Comparison of ENCODE assay signal across 14 cellular contexts in the genomic region with DNA sequence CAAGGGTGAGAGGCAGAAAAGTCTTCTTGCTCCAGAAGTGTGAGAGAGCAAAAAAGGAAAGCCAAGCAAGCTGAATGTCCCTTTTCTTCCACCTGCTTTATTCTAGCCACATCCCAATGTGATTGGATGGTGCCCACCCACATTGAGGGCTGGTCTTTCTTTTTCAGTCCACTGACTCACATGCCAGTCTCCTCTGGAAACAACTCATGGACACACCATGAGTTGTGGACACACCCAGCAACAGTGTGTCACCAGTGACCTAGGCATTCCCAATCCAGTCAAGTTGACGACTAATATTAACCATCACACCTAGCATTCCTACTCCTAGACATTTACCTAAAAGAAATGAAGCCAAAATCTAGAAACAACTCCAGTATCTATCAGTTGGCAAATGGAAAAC. TPM values are rescaled to one million over a fixed set of nuclear protein-coding genes. Genes with fewer than 3 reads are reported as not detected.
DNase-seq lines count a peak whose midpoint lies in the region; ATAC-seq and TF ChIP-seq lines count a peak whose summit lies in the region.
"Had no signal": no experiment of that assay in that cellular context is flagged by ENCODE, and none has a peak within 500 bp of the region (broad histone marks: within the 10 kb centered on the region; RNA-seq: fewer than 3 reads in every experiment).

No MANE protein-coding gene starts in this region.

- intact Hi-C loops in PC-3 (cut with micrococcal nuclease) (no loop called here), mucosa of descending colon (cut with DNase I, micrococcal nuclease) (no loop called here), left cardiac atrium (cut with DNase I) (no loop called here)

- H3K79me2 ChIP-seq in PC-3 (ENCODE audit: low read length) (no peaks in the 10 kb centered on the region), Karpas-422 (ENCODE audit: low read length) (no peaks in the 10 kb centered on the region)

- no peaks in the 10 kb centered on the region for H3F3A ChIP-seq in PC-3 (ENCODE audit: low read length, unreplicated experiment)

- CTCF ChIA-PET in PC-3 (lab: Charles Lee): no interaction called here

- H2AFZ ChIP-seq in PC-3 (ENCODE audit: low read length): no peak overlapping the region
- no peak overlapping the region for H2AFZ ChIP-seq in Karpas-422 (ENCODE audit: low read length)
- H2AFZ ChIP-seq: GM23338 had no signal

- no peak for TF ChIP-seq CTCF in PC-3 (conservative IDR thresholded peaks at IDR 0.05; ENCODE audit: low read depth, low read length)
- TF ChIP-seq CTCF in epithelial cell of esophagus (IDR thresholded peaks at IDR 0.05; ENCODE audit: insufficient read depth, low read depth, low read length, missing control alignments): no peak
- no peak for TF ChIP-seq CTCF in mucosa of descending colon (IDR thresholded peaks at IDR 0.05)

- no peak overlapping the region for H3K27ac ChIP-seq in PC-3 (ENCODE audit: low read length)
- no peak overlapping the region for H3K27ac ChIP-seq in Karpas-422 (ENCODE audit: low read length)

- H4K20me1 ChIP-seq in PC-3 (ENCODE audit: low read length): no peaks in the 10 kb centered on the region
- H4K20me1 ChIP-seq in Karpas-422 (ENCODE audit: insufficient read depth, low read depth, low read length): no peaks in the 10 kb centered on the region

- no peaks in the 10 kb centered on the region for H3K4me1 ChIP-seq in PC-3 (ENCODE audit: insufficient read depth, low read length)
- no peaks in the 10 kb centered on the region for H3K4me1 ChIP-seq in mucosa of descending colon (ENCODE audit: low read depth)
- H3K4me1 ChIP-seq in Karpas-422 (ENCODE audit: low read length): peaks cover 4% of the 10 kb centered on the region

- H3K36me3 ChIP-seq in PC-3 (ENCODE audit: low read depth, low read length): no peaks in the 10 kb centered on the region
- no peaks in the 10 kb centered on the region for H3K36me3 ChIP-seq in mucosa of descending colon (ENCODE audit: low read depth)
- no peaks in the 10 kb centered on the region; the same call in 1 of the 2 replicates for H3K36me3 ChIP-seq in Karpas-422 (ENCODE audit: insufficient read depth, low read length)

- H3K27me3 ChIP-seq in PC-3 (ENCODE audit: low read length) (no peaks in the 10 kb centered on the region), Karpas-422 (ENCODE audit: low read length) (no peaks in the 10 kb centered on the region)

- no peak overlapping the region for H3K4me2 ChIP-seq in PC-3 (ENCODE audit: low read length)
- H3K4me2 ChIP-seq in Karpas-422 (ENCODE audit: low read depth, low read length, poor library complexity, severe bottlenecking): no peak overlapping the region
- H3K4me2 ChIP-seq: GM23338 had no signal

- DNase-seq in CD1c-positive myeloid dendritic cell (ENCODE audit: extremely low spot score) (peak; percentile 2), PC-3 (peak; percentile 21), epithelial cell of esophagus (ENCODE audit: low read depth) (peak; percentile 60), mucosa of descending colon (no peak), Karpas-422 (no peak), left cardiac atrium (no peak)
- no peak for DNase-seq in stimulated activated CD8-positive, alpha-beta memory T cell treated with anti-CD3 and anti-CD28 coated beads, Interleukin-4, amount 100 ng/mL, for 48 hours
- DNase-seq: ACHN; C1 segment of cervical spinal cord; CD4-positive, alpha-beta memory T cell; DMS79; H7 had no signal

- no TSS peak for BruUV-seq in PC-3 (replicated peaks; lab: Mats Ljungman, UMichigan)

- H3K9ac ChIP-seq in PC-3 (ENCODE audit: low read length) (no peak overlapping the region), Karpas-422 (ENCODE audit: low read length) (no peak overlapping the region)

- H3K9me3 ChIP-seq in PC-3 (ENCODE audit: low read length): no peaks in the 10 kb centered on the region
- no peaks in the 10 kb centered on the region for H3K9me3 ChIP-seq in mucosa of descending colon
- H3K9me3 ChIP-seq in Karpas-422 (ENCODE audit: low read length): peaks cover 11% of the 10 kb centered on the region; the same call in 1 of the 2 replicates

- no peaks in the 10 kb centered on the region for H3K9me2 ChIP-seq in PC-3 (replicated peaks; ENCODE audit: low read length)
- H3K9me2 ChIP-seq in Karpas-422 (replicated peaks; ENCODE audit: insufficient read depth, low read length): no peaks in the 10 kb centered on the region

- POLR2A ChIA-PET in PC-3 (lab: Charles Lee; ENCODE audit: unreplicated experiment): no interaction called here

- ATAC-seq in PC-3: no peak
- ATAC-seq in mucosa of descending colon: peak; percentile 48
- ATAC-seq in HG03354 (IDR thresholded peaks at IDR 0.05; ENCODE audit: poor library complexity, severe bottlenecking, unreplicated experiment): no peak
- no peak for ATAC-seq in left cardiac atrium
- ATAC-seq: GM23338 had no signal

- H3K4me3 ChIP-seq in PC-3 (ENCODE audit: low read length): no peak overlapping the region
- H3K4me3 ChIP-seq in epithelial cell of esophagus (ENCODE audit: low read length): no peak overlapping the region
- H3K4me3 ChIP-seq in mucosa of descending colon: no peak overlapping the region
- H3K4me3 ChIP-seq in Karpas-422 (ENCODE audit: low read length): no peak overlapping the region
- H3K4me3 ChIP-seq: GM23338 had no signal

RNA-seq across cellular contexts. Expression of gene DICER1, which starts 7.2 kb away (rescaled TPM):
- 29.9 and 36.3 TPM in 2 replicates for total RNA-seq in PC-3 (2014; rRNA removed)
- 10 to 100 TPM; 61.6 to 72.1 (median 65.9) TPM for total RNA-seq in mucosa of descending colon
- total RNA-seq in Karpas-422 (2014; rRNA removed; shearing (Covaris generic); ENCODE audit: low replicate concordance): 117 and 314 TPM in 2 replicates
- 10 to 100 TPM; 25.0 to 29.4 TPM for total RNA-seq in left cardiac atrium

Comparison
In these comparisons a context has a peak if more than half of its experiments do, and no peak if none do; other contexts are left out.
1. DNase-seq: peak in CD1c-positive myeloid dendritic cell (single experiment), PC-3 (single experiment) and epithelial cell of esophagus (single experiment); none in mucosa of descending colon (0 of 3), Karpas-422 (single experiment), left cardiac atrium (single experiment) and stimulated activated CD8-positive, alpha-beta memory T cell treated with anti-CD3 and anti-CD28 coated beads, Interleukin-4, amount 100 ng/mL, for 48 hours (single experiment).